In the genomic region with DNA sequence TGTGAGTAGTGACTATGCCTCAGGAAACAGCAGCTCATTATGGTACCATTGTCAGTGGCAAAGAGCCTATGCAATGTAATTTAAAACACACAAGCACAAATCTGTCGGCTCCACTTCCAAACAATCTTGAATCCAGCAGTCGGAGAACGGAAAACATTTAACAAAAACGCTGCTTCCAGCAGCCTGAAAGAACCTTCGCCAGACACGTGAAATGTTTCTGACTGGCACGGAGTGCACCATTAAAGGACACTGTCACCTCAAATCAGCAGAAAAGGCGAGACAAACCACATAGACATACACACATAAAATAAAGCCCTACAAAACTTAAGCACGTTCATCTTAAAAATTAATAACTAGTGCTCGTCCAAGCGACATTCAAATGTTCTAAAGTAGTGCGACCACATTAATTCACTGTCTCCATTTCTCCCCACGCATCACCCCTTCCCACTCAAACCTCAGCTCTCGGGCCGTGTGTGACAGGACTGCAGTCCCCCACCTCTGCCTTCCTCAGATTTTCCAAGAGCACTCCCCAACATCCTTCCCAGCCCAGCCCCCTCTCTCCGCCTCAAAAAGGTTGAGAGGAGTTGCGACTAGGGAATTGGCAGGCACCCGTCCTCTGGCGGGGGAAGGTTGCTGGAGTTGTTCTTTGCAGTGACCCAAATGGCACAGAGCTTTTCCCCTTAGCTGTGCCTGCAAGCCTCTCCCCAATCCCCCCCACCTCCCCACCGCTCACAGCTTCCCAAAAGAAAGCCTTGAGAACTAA, we compare ENCODE assay signal across 8 cellular contexts. TPM values are rescaled to one million over a fixed set of nuclear protein-coding genes. Genes with fewer than 3 reads are reported as not detected.
DNase-seq lines count a peak whose midpoint lies in the region; ATAC-seq and TF ChIP-seq lines count a peak whose summit lies in the region.

No MANE protein-coding gene starts in this region.

- no peaks in the 10 kb centered on the region for H3K9me3 Mint-ChIP-seq in CD4-positive, alpha-beta T cell

- H3K36me3 Mint-ChIP-seq in CD4-positive, alpha-beta T cell (ENCODE audit: low read depth) = peaks cover 27% of the 10 kb centered on the region

- no peak overlapping the region for H3K4me3 Mint-ChIP-seq in CD4-positive, alpha-beta T cell

- no peak for ATAC-seq in CD4-positive, alpha-beta T cell (ENCODE audit: poor library complexity)
- no peak for ATAC-seq in GM19324 (IDR thresholded peaks at IDR 0.05; ENCODE audit: low FRiP score, unreplicated experiment)

- H3K4me1 Mint-ChIP-seq in CD4-positive, alpha-beta T cell (ENCODE audit: low read depth) = no peaks in the 10 kb centered on the region

- CTCF ChIA-PET in CD4-positive, alpha-beta T cell (lab: Charles Lee) = no interaction called here

- TF ChIP-seq CTCF in CD4-positive, alpha-beta T cell (IDR thresholded peaks at IDR 0.05) = no peak
- TF ChIP-seq CTCF in fibroblast of villous mesenchyme (IDR thresholded peaks at IDR 0.05; ENCODE audit: insufficient read depth, low read depth, low read length) = no peak

- peak overlapping the region; percentile 91 for H3K27ac ChIP-seq in CD4-positive, alpha-beta T cell (ENCODE audit: low read depth, low read length)

- POLR2A ChIA-PET in CD4-positive, alpha-beta T cell (lab: Charles Lee) = interaction anchor here (0.6 to 8.4 kb wide), 24 partner anchors 8 to 215 kb away, joined by 3 to 186 read pairs (median 5); a partner anchor contains a TSS

- peak in 4 of 10 experiments; percentile 2 to 26 (median 6) for DNase-seq in CD4-positive, alpha-beta T cell
- DNase-seq in HT-29 (ENCODE audit: low spot score) = peak; percentile 16
- DNase-seq in activated CD8-positive, alpha-beta memory T cell treated with anti-CD3 and anti-CD28 coated beads, Interleukin-2, amount 50 U/mL, for 4 hours = peak; percentile 23
- DNase-seq in fibroblast of villous mesenchyme (ENCODE audit: low read depth) = peak; percentile 42
- peak in 47 of 56 donors; percentile 11 to 81 (median 60) for DNase-seq in nucleus accumbens (lab: John Stamatoyannopoulos, UW)
- DNase-seq in LoVo (ENCODE audit: low spot score) = no peak
- no peak for DNase-seq in NOMO-1 treated with dmso at 0.1 percent for 144 hours (lab: John Stamatoyannopoulos, UW; ENCODE audit: unreplicated experiment)

- H3K27ac Mint-ChIP-seq in CD4-positive, alpha-beta T cell = no peak overlapping the region

- H3K27me3 ChIP-seq in CD4-positive, alpha-beta T cell (ENCODE audit: control insufficient read depth, insufficient read depth, low read length) = no peaks in the 10 kb centered on the region

- peak overlapping the region; percentile 90 for H3K4me3 ChIP-seq in fibroblast of villous mesenchyme (ENCODE audit: low read depth, low read length)

- H3K27me3 Mint-ChIP-seq in CD4-positive, alpha-beta T cell = no peaks in the 10 kb centered on the region

- intact Hi-C loops in CD4-positive, alpha-beta T cell (cut with DNase I, micrococcal nuclease) = loop anchor here (1.0 to 5.0 kb wide), 8 partner anchors 46 to 204 kb away; a partner anchor contains a TSS

- no peaks in the 10 kb centered on the region for H3K9me3 ChIP-seq in CD4-positive, alpha-beta T cell (ENCODE audit: control insufficient read depth, low read length)

RNA-seq across cellular contexts. Expression of a gene that starts 0.6 kb away (rescaled TPM):
- total RNA-seq in CD4-positive, alpha-beta T cell = 10 to 100 TPM; 76.2 to 79.2 TPM
- total RNA-seq in HT-29 (2014; rRNA removed; shearing (Covaris generic)) = 1.1 and 1.2 TPM in 2 replicates
- total RNA-seq in fibroblast of villous mesenchyme = 11.3 and 12.5 TPM in 2 replicates

Comparison
In these comparisons a context has a peak if more than half of its experiments do, and no peak if none do; other contexts are left out.
1. DNase-seq: peak in HT-29 (single experiment), activated CD8-positive, alpha-beta memory T cell treated with anti-CD3 and anti-CD28 coated beads, Interleukin-2, amount 50 U/mL, for 4 hours (single experiment), fibroblast of villous mesenchyme (single experiment) and nucleus accumbens (47 of 56); none in LoVo (single experiment) and NOMO-1 treated with dmso at 0.1 percent for 144 hours (single experiment).